Comparison of ENCODE assay signal across 19 cellular contexts in the genomic region with DNA sequence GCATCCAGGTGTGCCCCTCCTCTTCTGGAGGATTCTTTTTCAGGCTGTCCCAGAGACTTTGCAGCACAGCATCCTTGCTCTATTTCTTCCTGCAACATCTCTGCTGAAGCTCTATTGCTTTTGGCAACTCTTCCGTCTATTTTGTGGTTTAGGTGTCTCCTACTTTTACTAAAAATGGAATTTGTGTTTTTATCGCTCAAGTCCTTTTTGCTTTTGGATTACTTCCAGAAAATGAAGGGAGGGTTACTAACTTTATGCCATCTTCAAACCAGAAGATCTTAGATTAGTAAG.
DNase-seq lines count a peak whose midpoint lies in the region; ATAC-seq, FAIRE-seq and TF ChIP-seq lines count a peak whose summit lies in the region.
"Had no signal": no experiment of that assay in that cellular context is flagged by ENCODE, and none has a peak within 500 bp of the region (broad histone marks: within the 10 kb centered on the region; RNA-seq: fewer than 3 reads in every experiment).

No MANE protein-coding gene starts in this region.

- TF ChIP-seq EP300 in SK-N-SH (IDR thresholded peaks at IDR 0.05; ENCODE audit: borderline replicate concordance in 1 of 2, low read depth in 1 of 2, low read length in 1 of 2), result no peak

- FAIRE-seq in urothelium cell line (lab: Jason Lieb, UNC), result no peak
- FAIRE-seq: G401.6 had no signal

- no peak for DNase-seq in SK-N-SH
- no peak for DNase-seq in MCF 10A (ENCODE audit: unreplicated experiment)
- DNase-seq in mesothelial cell of epicardium (ENCODE audit: low spot score in 2 of 2, unreplicated experiment in 2 of 2), result no peak
- no peak for DNase-seq in activated effector memory CD4-positive, alpha-beta T cell treated with Interleukin-2 at 50 U/mL for 16 hours
- no peak for DNase-seq in stimulated activated naive B cell treated with anti-CD40 and anti-IgM and Interleukin-4, amounts not matched to agents 10 μg/mL and 1 μg/mL and 100 μg/mL, for 72 hours
- DNase-seq in urothelium cell line (ENCODE audit: low spot score), result no peak
- DNase-seq: activated CD8-positive, alpha-beta memory T cell treated with anti-CD3 and anti-CD28 coated beads, Interleukin-2, amount 10 ng/mL, durations not matched to agents 7 days and 5 days; immature natural killer cell; NCI-H2171 treated with DMSO at 0.1 percent for 48 hours; stimulated activated CD4-positive, alpha-beta T cell treated with anti-CD3 and anti-CD28 coated beads, Interleukin-2, amount 100 ng/mL, for 48 hours had no signal

- H3K9me2 ChIP-seq in SK-N-SH, result no peaks in the 10 kb centered on the region

- 74% methylated on average over 2 of the region's 2 CpGs for WGBS in SK-N-SH (ENCODE audit: low lambda C conversion rate)

- POLR2A ChIA-PET in SK-N-SH (lab: Yijun Ruan, JAX) (no interaction called here), MCF 10A (lab: Yijun Ruan, JAX) (interaction anchor here (0.9 to 2.8 kb wide), 6 partner anchors 8 to 106 kb away, joined by 3 to 14 read pairs (median 4); partner anchors contain the start of gene GLCE)

- CTCF ChIA-PET in SK-N-SH (lab: Yijun Ruan, JAX) (no interaction called here), MCF 10A (lab: Yijun Ruan, JAX) (interaction anchor here (1.0 kb wide), 1 partner anchor 148 kb away, joined by 3 read pairs; no protein-coding TSS in a partner anchor)

- peak overlapping the region; percentile 47 for H3K27ac Mint-ChIP-seq in MCF 10A (ENCODE audit: low read depth, unreplicated experiment)
- H3K27ac Mint-ChIP-seq in mesothelial cell of epicardium, result peak overlapping the region; percentile 80
- H3K27ac Mint-ChIP-seq in stimulated activated naive B cell treated with anti-CD40 and anti-IgM and Interleukin-4, amounts not matched to agents 10 μg/mL and 1 μg/mL and 100 μg/mL, for 72 hours, result no peak overlapping the region
- H3K27ac Mint-ChIP-seq: activated CD8-positive, alpha-beta memory T cell treated with anti-CD3 and anti-CD28 coated beads, Interleukin-2, amount 10 ng/mL, durations not matched to agents 7 days and 5 days; activated T-helper 2 cell treated with anti-CD3 and anti-CD28 coated beads, Interferon-gamma antibody, Interleukin-2, Interleukin-4, amounts not matched to agents 10 μg/mL and 5 μg/mL and 100 μg/mL, durations not matched to agents 14 hours and 24 hours and 36 hours; immature natural killer cell; memory B cell had no signal

- no peak for TF ChIP-seq RAD21 in SK-N-SH (IDR thresholded peaks at IDR 0.05; ENCODE audit: low read length)

- no peaks in the 10 kb centered on the region for H3K79me2 ChIP-seq in SK-N-SH (ENCODE audit: insufficient read depth)

- no peaks in the 10 kb centered on the region for H3K27me3 ChIP-seq in SK-N-SH (ENCODE audit: insufficient read depth)
- no peaks in the 10 kb centered on the region for H3K27me3 ChIP-seq in subcutaneous abdominal adipose tissue (ENCODE audit: control insufficient read depth in 5 of 5, insufficient read depth in 4 of 5, low read length in 5 of 5)

- H3K9ac ChIP-seq in SK-N-SH (no peak overlapping the region), subcutaneous abdominal adipose tissue (ENCODE audit: low read length in 5 of 5) (no peak overlapping the region)

- H4K20me1 ChIP-seq in SK-N-SH (ENCODE audit: insufficient read depth), result no peaks in the 10 kb centered on the region

- H3K36me3 Mint-ChIP-seq in MCF 10A (ENCODE audit: insufficient read depth, unreplicated experiment), result no peaks in the 10 kb centered on the region
- H3K36me3 Mint-ChIP-seq in mesothelial cell of epicardium, result no peaks in the 10 kb centered on the region
- no peaks in the 10 kb centered on the region for H3K36me3 Mint-ChIP-seq in stimulated activated naive B cell treated with anti-CD40 and anti-IgM and Interleukin-4, amounts not matched to agents 10 μg/mL and 1 μg/mL and 100 μg/mL, for 72 hours
- H3K36me3 Mint-ChIP-seq: activated CD8-positive, alpha-beta memory T cell treated with anti-CD3 and anti-CD28 coated beads, Interleukin-2, amount 10 ng/mL, durations not matched to agents 7 days and 5 days; immature natural killer cell; memory B cell had no signal

- H3K36me3 ChIP-seq in SK-N-SH (replicated peaks in 1 of 2; ENCODE audit: control insufficient read depth in 1 of 2, insufficient read depth in 2 of 2, low read length in 1 of 2), result no peaks in the 10 kb centered on the region
- no peaks in the 10 kb centered on the region for H3K36me3 ChIP-seq in subcutaneous abdominal adipose tissue (ENCODE audit: control insufficient read depth in 5 of 5, insufficient read depth in 5 of 5, low read length in 5 of 5)
- H3K36me3 ChIP-seq: neutrophil had no signal

- H3K4me1 ChIP-seq in SK-N-SH (ENCODE audit: control insufficient read depth in 1 of 2, insufficient read depth in 2 of 2, low read depth in 1 of 2, low read length in 1 of 2) (peaks cover 32% of the 10 kb centered on the region in 2 experiments), subcutaneous abdominal adipose tissue (ENCODE audit: control insufficient read depth in 5 of 5, insufficient read depth in 5 of 5, low read length in 5 of 5) (peaks cover 4 to 43% (median 34%) of the 10 kb centered on the region in 5 donors)

- ATAC-seq in SK-N-SH treated with all-trans-retinoic acid at 6 μM for 48 hours, result no peak
- ATAC-seq in stimulated activated naive B cell treated with anti-CD40 and anti-IgM and Interleukin-4, amounts not matched to agents 10 μg/mL and 1 μg/mL and 100 μg/mL, for 72 hours (replicated peaks), result no peak
- ATAC-seq: activated CD8-positive, alpha-beta memory T cell treated with anti-CD3 and anti-CD28 coated beads, Interleukin-2, amount 10 ng/mL, durations not matched to agents 7 days and 5 days had no signal

- no peak overlapping the region for H3K4me3 Mint-ChIP-seq in MCF 10A (ENCODE audit: unreplicated experiment)
- no peak overlapping the region for H3K4me3 Mint-ChIP-seq in mesothelial cell of epicardium
- H3K4me3 Mint-ChIP-seq in stimulated activated naive B cell treated with anti-CD40 and anti-IgM and Interleukin-4, amounts not matched to agents 10 μg/mL and 1 μg/mL and 100 μg/mL, for 72 hours, result no peak overlapping the region
- H3K4me3 Mint-ChIP-seq: activated CD8-positive, alpha-beta memory T cell treated with anti-CD3 and anti-CD28 coated beads, Interleukin-2, amount 10 ng/mL, durations not matched to agents 7 days and 5 days; central memory CD8-positive, alpha-beta T cell; immature natural killer cell; memory B cell had no signal

- TF ChIP-seq CTCF in SK-N-SH (IDR thresholded peaks at IDR 0.05), result no peak
- TF ChIP-seq CTCF in MCF 10A (IDR thresholded peaks at IDR 0.05; ENCODE audit: unreplicated experiment), result no peak
- no peak for TF ChIP-seq CTCF in mesothelial cell of epicardium (IDR thresholded peaks at IDR 0.05; ENCODE audit: unreplicated experiment)

- H3K27ac ChIP-seq in SK-N-SH (ENCODE audit: low read depth in 2 of 2, low read length in 1 of 2) (peak overlapping the region; percentile 69 to 83; a peak in 3 of 4 replicates), subcutaneous abdominal adipose tissue (ENCODE audit: low read depth, low read length) (peak overlapping the region; percentile 81)
- H3K27ac ChIP-seq: 22Rv1, C4-2B, neutrophil had no signal

- intact Hi-C loops in MCF 10A (cut with micrococcal nuclease), result no loop called here

- H3K9me3 ChIP-seq in SK-N-SH, result no peaks in the 10 kb centered on the region
- H3K9me3 ChIP-seq in subcutaneous abdominal adipose tissue (ENCODE audit: control insufficient read depth in 5 of 5, low read length in 5 of 5), result peaks cover 0 to 2% (median 0%) of the 10 kb centered on the region in 5 donors
- H3K9me3 ChIP-seq: neutrophil had no signal

- H3F3A ChIP-seq in SK-N-SH (replicated peaks; ENCODE audit: insufficient read depth), result peaks cover 8% of the 10 kb centered on the region

- H3K27me3 Mint-ChIP-seq in MCF 10A (ENCODE audit: insufficient read depth, unreplicated experiment) (no peaks in the 10 kb centered on the region), mesothelial cell of epicardium (ENCODE audit: low read depth) (no peaks in the 10 kb centered on the region)
- peaks cover 16 to 26% of the 10 kb centered on the region in 2 donors for H3K27me3 Mint-ChIP-seq in stimulated activated naive B cell treated with anti-CD40 and anti-IgM and Interleukin-4, amounts not matched to agents 10 μg/mL and 1 μg/mL and 100 μg/mL, for 72 hours

- no TSS peak for BruUV-seq in MCF 10A (replicated peaks; lab: Mats Ljungman, UMichigan)

- no peak overlapping the region for H3K4me3 ChIP-seq in SK-N-SH (ENCODE audit: low read depth in 2 of 2, low read length in 1 of 2)
- H3K4me3 ChIP-seq in subcutaneous abdominal adipose tissue (ENCODE audit: low read depth in 1 of 5, low read length in 5 of 5), result no peak overlapping the region

- 0 out of 2 replicates have a peak overlapping the region, but pooled peaks have one; percentile 80 for H2AFZ ChIP-seq in SK-N-SH (ENCODE audit: low read depth)

- no peaks in the 10 kb centered on the region for H3K9me3 Mint-ChIP-seq in MCF 10A (ENCODE audit: unreplicated experiment)
- H3K9me3 Mint-ChIP-seq in mesothelial cell of epicardium, result no peaks in the 10 kb centered on the region
- H3K9me3 Mint-ChIP-seq in stimulated activated naive B cell treated with anti-CD40 and anti-IgM and Interleukin-4, amounts not matched to agents 10 μg/mL and 1 μg/mL and 100 μg/mL, for 72 hours, result no peaks in the 10 kb centered on the region
- H3K9me3 Mint-ChIP-seq: activated T-helper 2 cell treated with anti-CD3 and anti-CD28 coated beads, Interferon-gamma antibody, Interleukin-2, Interleukin-4, amounts not matched to agents 10 μg/mL and 5 μg/mL and 100 μg/mL, durations not matched to agents 14 hours and 24 hours and 36 hours; central memory CD8-positive, alpha-beta T cell; immature natural killer cell; memory B cell had no signal

- peak overlapping the region; percentile 71 for H3K4me2 ChIP-seq in SK-N-SH

- H3K4me1 Mint-ChIP-seq in MCF 10A (ENCODE audit: insufficient read depth, unreplicated experiment), result peaks cover 35% of the 10 kb centered on the region
- H3K4me1 Mint-ChIP-seq in mesothelial cell of epicardium, result peaks cover 37% of the 10 kb centered on the region
- peaks cover 3 to 7% of the 10 kb centered on the region in 2 donors for H3K4me1 Mint-ChIP-seq in stimulated activated naive B cell treated with anti-CD40 and anti-IgM and Interleukin-4, amounts not matched to agents 10 μg/mL and 1 μg/mL and 100 μg/mL, for 72 hours
- H3K4me1 Mint-ChIP-seq: immature natural killer cell had no signal

TF ChIP-seq in SK-N-SH treated with all-trans-retinoic acid at 6 μM for 48 hours, 23 proteins besides CTCF, POLR2A, EP300 and RAD21 (continues in another document):
- no peak for TF ChIP-seq ARNTL (CRISPR knock-in tag; IDR thresholded peaks at IDR 0.05; ENCODE audit: borderline replicate concordance, low read depth)
